Comparison of ENCODE assay signal across 9 cellular contexts in the genomic region with DNA sequence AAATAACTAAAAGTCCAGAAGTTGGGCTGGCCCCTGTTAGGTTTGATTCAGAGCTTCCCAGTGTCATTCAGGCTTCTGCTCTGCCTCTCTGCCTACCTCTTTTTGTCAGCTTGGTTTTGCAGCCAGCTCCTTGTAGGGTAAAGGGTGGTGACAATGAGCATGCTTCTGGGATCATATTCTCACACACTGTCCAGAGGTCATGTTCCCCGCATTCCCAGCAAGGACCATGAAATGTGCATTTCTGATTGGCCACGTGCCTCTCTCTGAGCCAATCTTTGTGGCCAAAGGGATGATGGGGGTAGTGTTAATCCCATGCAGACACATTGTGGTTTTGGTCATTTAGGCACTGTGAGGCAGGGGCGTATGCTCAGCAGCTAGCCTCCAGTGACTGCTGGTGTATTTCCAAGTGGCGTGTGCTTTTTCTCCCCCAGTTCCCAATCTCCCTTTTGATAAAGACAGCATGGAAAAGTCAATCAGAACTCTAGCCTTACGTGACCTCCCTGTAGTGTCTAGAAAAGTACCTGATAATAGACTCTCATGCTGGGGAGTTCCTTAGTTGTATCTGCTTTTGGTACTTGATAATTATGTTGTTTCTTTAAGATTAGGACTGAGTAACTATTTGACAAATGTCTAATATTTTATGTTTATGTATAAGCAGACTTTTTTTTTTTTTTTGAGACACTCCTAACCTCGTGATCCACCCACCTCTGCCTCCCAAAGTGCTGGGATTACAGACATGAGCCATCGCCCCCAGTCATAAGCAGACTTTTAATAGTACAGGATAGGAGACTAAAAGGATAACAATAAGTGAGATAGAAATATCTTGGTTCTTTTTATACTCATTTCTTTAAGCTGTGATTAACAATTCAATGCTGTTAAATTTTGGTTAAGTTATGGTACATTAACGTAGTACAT. TPM values are rescaled to one million over a fixed set of nuclear protein-coding genes. Genes with fewer than 3 reads are reported as not detected.
DNase-seq lines count a peak whose midpoint lies in the region; ATAC-seq and TF ChIP-seq lines count a peak whose summit lies in the region.
"Had no signal": no experiment of that assay in that cellular context is flagged by ENCODE, and none has a peak within 500 bp of the region (broad histone marks: within the 10 kb centered on the region; RNA-seq: fewer than 3 reads in every experiment).

No MANE protein-coding gene starts in this region.

- peaks cover 0 to 12% (median 2%) of the 10 kb centered on the region in 4 donors for H3K4me1 ChIP-seq in transverse colon

- no peaks in the 10 kb centered on the region for H3K9me3 ChIP-seq in transverse colon

- no peaks in the 10 kb centered on the region for H3K27me3 Mint-ChIP-seq in osteocyte (ENCODE audit: unreplicated experiment)
- H3K27me3 Mint-ChIP-seq: activated naive CD8-positive, alpha-beta T cell treated with anti-CD3 and anti-CD28 coated beads for 36 hours had no signal

- peak overlapping the region; percentile 55 for H3K27ac Mint-ChIP-seq in osteocyte (ENCODE audit: unreplicated experiment)

- peaks cover 0 to 5% (median 0%) of the 10 kb centered on the region in 4 donors for H3K36me3 ChIP-seq in transverse colon

- TF ChIP-seq CTCF in osteocyte (IDR thresholded peaks at IDR 0.05) (no peak), transverse colon (IDR thresholded peaks at IDR 0.05) (no peak)

- in situ Hi-C loops in transverse colon (cut with MboI; ENCODE audit: low pct_ligation_motif_present in 1 of 4, low pct_unique_long_range_greater_than_20kb in 1 of 4, low sequenced_read_pairs in 3 of 4) = no loop called here

- TF ChIP-seq POLR2A in transverse colon (IDR thresholded peaks at IDR 0.05) = no peak

- ATAC-seq in HG03159 (IDR thresholded peaks at IDR 0.05; ENCODE audit: unreplicated experiment) (no peak), HG03378 (IDR thresholded peaks at IDR 0.05; ENCODE audit: unreplicated experiment) (no peak)

- H3K27me3 ChIP-seq in transverse colon = no peaks in the 10 kb centered on the region

- H3K4me3 Mint-ChIP-seq in osteocyte (ENCODE audit: unreplicated experiment) = no peak overlapping the region
- H3K4me3 Mint-ChIP-seq: activated naive CD8-positive, alpha-beta T cell treated with anti-CD3 and anti-CD28 coated beads for 36 hours had no signal

- H3K4me3 ChIP-seq in transverse colon = no peak overlapping the region

- DNase-seq in Daoy (ENCODE audit: low read depth) = peak; percentile 47
- peak; percentile 29 for DNase-seq in SW480 (ENCODE audit: low spot score)
- DNase-seq in glomerular visceral epithelial cell (ENCODE audit: extremely low spot score) = peak; percentile 20
- DNase-seq in osteocyte (ENCODE audit: extremely low spot score, unreplicated experiment) = no peak
- no peak for DNase-seq in DMS79 treated with DMSO at 0.1 percent for 48 hours (lab: John Stamatoyannopoulos, UW)
- no peak for DNase-seq in transverse colon
- DNase-seq: activated naive CD8-positive, alpha-beta T cell treated with anti-CD3 and anti-CD28 coated beads for 36 hours had no signal

- no peak for TF ChIP-seq EP300 in transverse colon (IDR thresholded peaks at IDR 0.05; ENCODE audit: low read depth)

- 54 to 70% methylated on average over 4 to 8 of the region's 8 CpGs for WGBS in transverse colon (ENCODE audit: low coverage in 1 of 2), 2 donors

- intact Hi-C loops in transverse colon (cut with DNase I; ENCODE audit: low total_unique reads) = no loop called here

- peaks cover 20% of the 10 kb centered on the region for H3K36me3 Mint-ChIP-seq in osteocyte (ENCODE audit: unreplicated experiment)

- peaks cover 3% of the 10 kb centered on the region for H3K9me3 Mint-ChIP-seq in osteocyte (ENCODE audit: unreplicated experiment)

- H3K27ac ChIP-seq in transverse colon = peak overlapping the region in 1 of 4 donors; percentile 11

- peaks cover 17% of the 10 kb centered on the region for H3K4me1 Mint-ChIP-seq in osteocyte (ENCODE audit: unreplicated experiment)

RNA-seq across cellular contexts. Expression of a gene that starts 57.8 kb away (rescaled TPM):
- 9.0 TPM in 2 replicates for total RNA-seq in Daoy (2014; rRNA removed; shearing (Covaris generic))
- total RNA-seq in osteocyte (27.1 and 30.9 TPM in 2 replicates), transverse colon (10 to 100 TPM; 17.9 to 83.4 (median 43.0) TPM)

Comparison
In these comparisons a context has a peak if more than half of its experiments do, and no peak if none do; other contexts are left out.
1. DNase-seq: peak in Daoy (single experiment), SW480 (single experiment) and glomerular visceral epithelial cell (single experiment); none in osteocyte (single experiment), DMS79 treated with DMSO at 0.1 percent for 48 hours (single experiment) and transverse colon (single experiment).